In genomic region chr12:68800294-68800693, GRCh38 we compare ENCODE assay signal across 16 cellular contexts. TPM values are rescaled to one million over a fixed set of nuclear protein-coding genes. Genes with fewer than 3 reads are reported as not detected.
DNase-seq lines count a peak whose midpoint lies in the region; ATAC-seq and TF ChIP-seq lines count a peak whose summit lies in the region.
"Had no signal": no experiment of that assay in that cellular context is flagged by ENCODE, and none has a peak within 500 bp of the region (broad histone marks: within the 10 kb centered on the region; RNA-seq: fewer than 3 reads in every experiment).

No MANE protein-coding gene starts in this region.

- TF ChIP-seq CTCF in PC-9 (conservative IDR thresholded peaks at IDR 0.05) = no peak
- TF ChIP-seq CTCF in left lung (IDR thresholded peaks at IDR 0.05) = no peak
- TF ChIP-seq CTCF in transverse colon (IDR thresholded peaks at IDR 0.05) = no peak
- TF ChIP-seq CTCF in uterus (IDR thresholded peaks at IDR 0.05) = no peak
- no peak for TF ChIP-seq CTCF in testis (IDR thresholded peaks at IDR 0.05)

- peak; percentile 59 for DNase-seq in HT-29 (ENCODE audit: low spot score)
- DNase-seq in PC-9 = peak; percentile 32 to 76
- DNase-seq in left lung = no peak
- no peak for DNase-seq in transverse colon
- DNase-seq in epidermal melanocyte (ENCODE audit: insufficient read length, low spot score) = no peak
- DNase-seq in uterus = no peak
- no peak for DNase-seq in activated gamma-delta T cell treated with Interleukin-2 at 50 U/mL for 16 hours
- DNase-seq in testis = no peak
- DNase-seq: H9, Kasumi-1, NCI-H1417 treated with DMSO at 0.1 percent for 48 hours, NCI-H2029, NCI-H2227 treated with DMSO at 0.1 percent for 48 hours, NCI-H69 had no signal

- TF ChIP-seq EP300 in transverse colon (IDR thresholded peaks at IDR 0.05; ENCODE audit: low read depth) = no peak

- WGBS in transverse colon (ENCODE audit: low coverage in 1 of 2), 2 donors = 63 to 64% methylated on average over 5 of the region's 5 CpGs
- 88 to 94% methylated on average over 5 of the region's 5 CpGs for WGBS in testis, 2 donors

- peaks cover 28% of the 10 kb centered on the region for H3F3A ChIP-seq in PC-9 (ENCODE audit: insufficient read depth, low read depth)

- H4K20me1 ChIP-seq in PC-9 (ENCODE audit: insufficient read depth) = no peaks in the 10 kb centered on the region

- peak; percentile 52 for ATAC-seq in left lung
- ATAC-seq: SK-N-SH treated with all-trans-retinoic acid at 6 μM for 48 hours had no signal

- H3K27ac ChIP-seq in PC-9 = peak overlapping the region; percentile 95
- H3K27ac ChIP-seq in left lung = no peak overlapping the region
- H3K27ac ChIP-seq in transverse colon = peak overlapping the region in 3 of 4 donors; percentile 43 to 58 (median 49)
- H3K27ac ChIP-seq in uterus = no peak overlapping the region
- H3K27ac ChIP-seq in testis = no peak overlapping the region

- no peaks in the 10 kb centered on the region for H3K36me3 ChIP-seq in PC-9 (ENCODE audit: low read depth)
- no peaks in the 10 kb centered on the region for H3K36me3 ChIP-seq in left lung
- H3K36me3 ChIP-seq in transverse colon = no peaks in the 10 kb centered on the region
- no peaks in the 10 kb centered on the region for H3K36me3 ChIP-seq in uterus
- H3K36me3 ChIP-seq in testis (ENCODE audit: low read depth, missing control alignments) = no peaks in the 10 kb centered on the region
- H3K36me3 ChIP-seq: BLaER1 treated with 17β-estradiol and CSF1 and Interleukin-3, amounts not matched to agents 10 nM and 100 nM had no signal

- H3K9me3 ChIP-seq in PC-9 (ENCODE audit: insufficient read depth, low read depth) = no peaks in the 10 kb centered on the region
- no peaks in the 10 kb centered on the region for H3K9me3 ChIP-seq in left lung
- no peaks in the 10 kb centered on the region for H3K9me3 ChIP-seq in transverse colon
- no peaks in the 10 kb centered on the region for H3K9me3 ChIP-seq in uterus
- H3K9me3 ChIP-seq in testis = no peaks in the 10 kb centered on the region

- H3K4me3 ChIP-seq in PC-9 = no peak overlapping the region
- H3K4me3 ChIP-seq in left lung = no peak overlapping the region
- H3K4me3 ChIP-seq in transverse colon = no peak overlapping the region
- H3K4me3 ChIP-seq in uterus = no peak overlapping the region
- no peak overlapping the region for H3K4me3 ChIP-seq in testis
- H3K4me3 ChIP-seq: BLaER1 treated with 17β-estradiol and CSF1 and Interleukin-3, amounts not matched to agents 10 nM and 100 nM had no signal

- in situ Hi-C loops in transverse colon (cut with MboI; ENCODE audit: low pct_ligation_motif_present in 1 of 4, low pct_unique_long_range_greater_than_20kb in 1 of 4, low sequenced_read_pairs in 3 of 4) = no loop called here

- intact Hi-C loops in PC-9 (cut with micrococcal nuclease; ENCODE audit: unreplicated experiment) (loop anchor here (10.0 kb wide), 1 partner anchor 435 kb away; no protein-coding TSS in a partner anchor), left lung (cut with DNase I) (no loop called here), transverse colon (cut with DNase I; ENCODE audit: low total_unique reads) (no loop called here), uterus (cut with DNase I; ENCODE audit: low total_unique reads) (no loop called here), testis (cut with DNase I; ENCODE audit: low total_unique reads) (no loop called here)

- BruUV-seq in PC-9 (replicated peaks; lab: Mats Ljungman, UMichigan) = no TSS peak

- peak overlapping the region; percentile 84 for H3K4me2 ChIP-seq in PC-9

- POLR2A ChIA-PET in PC-9 (lab: Charles Lee; ENCODE audit: unreplicated experiment) = interaction anchor here (0.6 kb wide), 2 partner anchors 12 to 480 kb away, joined by 4 to 5 read pairs; no protein-coding TSS in a partner anchor

- no peak for TF ChIP-seq POLR2A in transverse colon (IDR thresholded peaks at IDR 0.05)
- no peak for TF ChIP-seq POLR2A in uterus (IDR thresholded peaks at IDR 0.05)
- no peak for TF ChIP-seq POLR2A in testis (IDR thresholded peaks at IDR 0.05)

- H3K27me3 ChIP-seq in PC-9 (ENCODE audit: insufficient read depth, low read depth) (no peaks in the 10 kb centered on the region), left lung (no peaks in the 10 kb centered on the region), transverse colon (no peaks in the 10 kb centered on the region), uterus (no peaks in the 10 kb centered on the region), testis (no peaks in the 10 kb centered on the region)
- H3K27me3 ChIP-seq: BLaER1 treated with 17β-estradiol and CSF1 and Interleukin-3, amounts not matched to agents 10 nM and 100 nM had no signal

- no peaks in the 10 kb centered on the region for H3K9me2 ChIP-seq in PC-9 (ENCODE audit: insufficient read depth)

- H3K79me2 ChIP-seq in PC-9 (ENCODE audit: low read depth) = no peaks in the 10 kb centered on the region

- H3K4me1 ChIP-seq in PC-9 (replicated peaks; ENCODE audit: insufficient read depth) (peaks cover 30% of the 10 kb centered on the region), left lung (no peaks in the 10 kb centered on the region), transverse colon (peaks cover 0 to 14% (median 2%) of the 10 kb centered on the region in 4 donors), uterus (no peaks in the 10 kb centered on the region), testis (no peaks in the 10 kb centered on the region)

- H2AFZ ChIP-seq in PC-9 = peak overlapping the region; percentile 1; the same call in 1 of the 2 replicates

- CTCF ChIA-PET in PC-9 (lab: Charles Lee) = interaction anchor here (0.8 kb wide), 1 partner anchor 1166 kb away, joined by 3 read pairs; no protein-coding TSS in a partner anchor

RNA-seq across cellular contexts. Expression of gene MDM2, which starts 7.7 kb away (rescaled TPM):
- total RNA-seq in HT-29 (2014; rRNA removed; shearing (Covaris generic)) = 36.2 and 36.4 TPM in 2 replicates
- 74.3 and 95.2 TPM in 2 replicates for total RNA-seq in PC-9 (2021)
- 100 to 1,000 TPM; 136 to 174 TPM for total RNA-seq in left lung
- total RNA-seq in transverse colon = 100 to 1,000 TPM in 3 of 4 donors, 10 to 100 TPM in 1; 45.7 to 291 (median 220) TPM
- total RNA-seq in uterus = 100 to 1,000 TPM in 1 of 4 donors, 10 to 100 TPM in 3; 64.0 to 124 (median 85.0) TPM
- total RNA-seq in testis = 10 to 100 TPM; 40.6 to 56.1 TPM
- 28.8 TPM for polyA plus RNA-seq in testis (ENCODE audit: insufficient read depth, low read depth, low replicate concordance)

RNA-seq across cellular contexts. Expression of gene SLC35E3, which starts 54.3 kb away (rescaled TPM):
- 2.9 and 4.6 TPM in 2 replicates for total RNA-seq in HT-29 (2014; rRNA removed; shearing (Covaris generic))
- total RNA-seq in PC-9 (2021) (8.9 and 10.7 TPM in 2 replicates), left lung (10 to 100 TPM in 1 of 2 donors, 1 to 10 TPM in 1; 6.3 to 12.3 TPM), transverse colon (1 to 10 TPM; 1.6 to 8.1 (median 4.6) TPM), uterus (10 to 100 TPM in 1 of 4 donors, 1 to 10 TPM in 1, under 1 TPM in 1, not detected in 1; 0.29 to 15.3 (median 6.5) TPM), testis (1 to 10 TPM; 5.2 to 7.1 TPM)
- polyA plus RNA-seq in testis (ENCODE audit: insufficient read depth, low read depth, low replicate concordance) = 9.3 TPM

Comparison
In these comparisons a context has a peak if more than half of its experiments do, and no peak if none do; other contexts are left out.
1. DNase-seq: peak in HT-29 (single experiment) and PC-9 (2 of 2); none in left lung (0 of 2), transverse colon (single experiment), epidermal melanocyte (single experiment), uterus (0 of 2), activated gamma-delta T cell treated with Interleukin-2 at 50 U/mL for 16 hours (single experiment) and testis (single experiment).
2. H3K27ac ChIP-seq: peak in PC-9 (single experiment) and transverse colon (3 of 4); none in left lung (0 of 2), uterus (0 of 2) and testis (0 of 2).